ENCODE assay signal across 1 cellular context in genomic region chr17:77279448-77280303, GRCh38.
TF ChIP-seq lines count a peak whose summit lies in the region.

No MANE protein-coding gene starts in this region.

TF ChIP-seq in HepG2, 621 proteins besides CTCF, POLR2A, EP300 and RAD21 (continued from another document and continues in another):
- TF ChIP-seq THAP9 (CRISPR knock-in tag; IDR thresholded peaks at IDR 0.05; ENCODE audit: borderline replicate concordance), result no peak; the same call in 1 of the 2 replicates
- TF ChIP-seq SRY (CRISPR knock-in tag; IDR thresholded peaks at IDR 0.05), result no peak
- 0 out of 2 replicates have a peak, but pooled peaks have one; percentile 63 for TF ChIP-seq CHCHD3 (CRISPR knock-in tag; IDR thresholded peaks at IDR 0.05)
- TF ChIP-seq TSC22D2 (CRISPR knock-in tag; IDR thresholded peaks at IDR 0.05; ENCODE audit: borderline replicate concordance), result peak; percentile 67
- TF ChIP-seq SNAI1 (CRISPR knock-in tag; IDR thresholded peaks at IDR 0.05; ENCODE audit: borderline replicate concordance), result no peak
- TF ChIP-seq HDAC1 (CRISPR knock-in tag; IDR thresholded peaks at IDR 0.05), result peak; percentile 67; the same call in 1 of the 2 replicates
- TF ChIP-seq HNF4A (CRISPR knock-in tag; IDR thresholded peaks at IDR 0.05), result peak; percentile 81
- no peak for TF ChIP-seq MNT (IDR thresholded peaks at IDR 0.05)
- peak; percentile 37; the same call in 1 of the 2 replicates for TF ChIP-seq TBX3 (IDR thresholded peaks at IDR 0.05; ENCODE audit: borderline replicate concordance)
- no peak for TF ChIP-seq ZSCAN31 (CRISPR knock-in tag; IDR thresholded peaks at IDR 0.05; ENCODE audit: low read depth)
- TF ChIP-seq ATM (IDR thresholded peaks at IDR 0.05; ENCODE audit: borderline replicate concordance), result no peak
- TF ChIP-seq KLF11 (CRISPR knock-in tag; IDR thresholded peaks at IDR 0.05), result peak; percentile 59; the same call in 1 of the 2 replicates
- no peak for TF ChIP-seq ZNF674 (CRISPR knock-in tag; IDR thresholded peaks at IDR 0.05; ENCODE audit: low read depth)
- TF ChIP-seq ZNF333 (CRISPR knock-in tag; IDR thresholded peaks at IDR 0.05; ENCODE audit: borderline replicate concordance), result peak; percentile 21; the same call in 1 of the 2 replicates
- no peak for TF ChIP-seq STAT6 (CRISPR knock-in tag; IDR thresholded peaks at IDR 0.05; ENCODE audit: borderline replicate concordance)
- no peak for TF ChIP-seq DPF2 (CRISPR knock-in tag; IDR thresholded peaks at IDR 0.05; ENCODE audit: borderline replicate concordance, low read depth)
- TF ChIP-seq ZNF441 (CRISPR knock-in tag; IDR thresholded peaks at IDR 0.05; ENCODE audit: borderline replicate concordance), result no peak
- TF ChIP-seq ZNF225 (CRISPR knock-in tag; IDR thresholded peaks at IDR 0.05), result no peak
- no peak for TF ChIP-seq PRDM4 (CRISPR knock-in tag; IDR thresholded peaks at IDR 0.05; ENCODE audit: borderline replicate concordance)
- TF ChIP-seq ZNF3 (CRISPR knock-in tag; IDR thresholded peaks at IDR 0.05), result peak; percentile 52; the same call in 1 of the 2 replicates
- TF ChIP-seq GMEB1 (CRISPR knock-in tag; IDR thresholded peaks at IDR 0.05; ENCODE audit: borderline replicate concordance), result peak; percentile 65
- TF ChIP-seq ZNF772 (CRISPR knock-in tag; IDR thresholded peaks at IDR 0.05), result no peak; the same call in 1 of the 2 replicates
- TF ChIP-seq ZNF18 (CRISPR knock-in tag; IDR thresholded peaks at IDR 0.05; ENCODE audit: insufficient replicate concordance), result no peak
- 0 out of 2 replicates have a peak, but pooled peaks have one; percentile 72 for TF ChIP-seq MZF1 (CRISPR knock-in tag; IDR thresholded peaks at IDR 0.05; ENCODE audit: borderline replicate concordance)
- no peak for TF ChIP-seq ZNF850 (CRISPR knock-in tag; conservative IDR thresholded peaks at IDR 0.05)
- 0 out of 2 replicates have a peak, but pooled peaks have one; percentile 45 for TF ChIP-seq SNAPC2 (CRISPR knock-in tag; IDR thresholded peaks at IDR 0.05)
- peak; percentile 89 for TF ChIP-seq DR1 (CRISPR knock-in tag; IDR thresholded peaks at IDR 0.05)
- no peak for TF ChIP-seq RARG (CRISPR knock-in tag; IDR thresholded peaks at IDR 0.05; ENCODE audit: low read depth)
- no peak for TF ChIP-seq IRF1 (CRISPR knock-in tag; IDR thresholded peaks at IDR 0.05; ENCODE audit: low read depth)
- TF ChIP-seq NAIF1 (CRISPR knock-in tag; IDR thresholded peaks at IDR 0.05; ENCODE audit: borderline replicate concordance), result no peak
- no peak for TF ChIP-seq HNRNPH1 (optimal IDR thresholded peaks at IDR 0.05; ENCODE audit: low read depth, low read length)
- TF ChIP-seq THAP8 (CRISPR knock-in tag; IDR thresholded peaks at IDR 0.05; ENCODE audit: borderline replicate concordance), result no peak
- no peak for TF ChIP-seq ZNF646 (CRISPR knock-in tag; IDR thresholded peaks at IDR 0.05)
- TF ChIP-seq MED1 (CRISPR knock-in tag; IDR thresholded peaks at IDR 0.05), result peak; percentile 59
- 0 out of 2 replicates have a peak, but pooled peaks have one; percentile 19 for TF ChIP-seq GTF3A (CRISPR knock-in tag; conservative IDR thresholded peaks at IDR 0.05)
- no peak; the same call in 1 of the 2 replicates for TF ChIP-seq ZC3H4 (CRISPR knock-in tag; IDR thresholded peaks at IDR 0.05; ENCODE audit: borderline replicate concordance)
- no peak for TF ChIP-seq NONO (IDR thresholded peaks at IDR 0.05)
- peak; percentile 79; the same call in 1 of the 2 replicates for TF ChIP-seq NONO (CRISPR knock-in tag; conservative IDR thresholded peaks at IDR 0.05)
- 0 out of 2 replicates have a peak, but pooled peaks have one; percentile 19 for TF ChIP-seq ZNF230 (CRISPR knock-in tag; IDR thresholded peaks at IDR 0.05)
